ENCODE assay signal across 13 cellular contexts in genomic region chr17:8621585-8621984, GRCh38. TPM values are rescaled to one million over a fixed set of nuclear protein-coding genes. Genes with fewer than 3 reads are reported as not detected.
DNase-seq lines count a peak whose midpoint lies in the region; ATAC-seq and TF ChIP-seq lines count a peak whose summit lies in the region.
"Had no signal": no experiment of that assay in that cellular context is flagged by ENCODE, and none has a peak within 500 bp of the region (broad histone marks: within the 10 kb centered on the region; RNA-seq: fewer than 3 reads in every experiment).

No MANE protein-coding gene starts in this region.

- H3K27ac ChIP-seq in DND-41 (ENCODE audit: low read length) (no peak overlapping the region), HCT116 (ENCODE audit: low read depth, low read length) (no peak overlapping the region), brain microvascular endothelial cell (peak overlapping the region; percentile 32), neural cell (ENCODE audit: low read length) (no peak overlapping the region)
- H3K27ac ChIP-seq: Peyer's patch had no signal

- no peak for TF ChIP-seq EP300 in neural cell (conservative IDR thresholded peaks at IDR 0.05; ENCODE audit: poor library complexity, severe bottlenecking)

- H3K9ac ChIP-seq in DND-41 (ENCODE audit: low read depth, low read length) (no peak overlapping the region), HCT116 (ENCODE audit: low read length) (no peak overlapping the region), neural cell (ENCODE audit: low read length) (no peak overlapping the region)

- TSS peak; percentile 12 for BruUV-seq in HCT116 (replicated peaks; lab: Mats Ljungman, UMichigan)

- no peaks in the 10 kb centered on the region for H3K27me3 ChIP-seq in DND-41 (ENCODE audit: insufficient read depth, low read length, poor library complexity)
- H3K27me3 ChIP-seq in HCT116 (ENCODE audit: insufficient read depth, low read length): no peaks in the 10 kb centered on the region
- H3K27me3 ChIP-seq in brain microvascular endothelial cell (replicated peaks): no peaks in the 10 kb centered on the region
- no peaks in the 10 kb centered on the region for H3K27me3 ChIP-seq in neural cell (ENCODE audit: insufficient read depth, low read depth, low read length)
- H3K27me3 ChIP-seq: Peyer's patch had no signal

- H3K9me2 ChIP-seq in HCT116 (ENCODE audit: insufficient read depth): no peaks in the 10 kb centered on the region
- no peaks in the 10 kb centered on the region for H3K9me2 ChIP-seq in neural cell (ENCODE audit: insufficient read depth, low read length)

- POLR2A ChIA-PET in HCT116 (lab: Charles Lee): no interaction called here

- in situ Hi-C loops in brain microvascular endothelial cell (cut with HindIII; ENCODE audit: low pct_ligation_motif_present, low sequenced_read_pairs): no loop called here

- TF ChIP-seq RAD21 in HCT116 (IDR thresholded peaks at IDR 0.05; ENCODE audit: low read depth) (no peak), neural cell (conservative IDR thresholded peaks at IDR 0.05) (no peak)

- ATAC-seq in DND-41 (ENCODE audit: insufficient read depth, low read depth): no peak
- ATAC-seq in HCT116: no peak
- ATAC-seq: esophagus mucosa; naive thymus-derived CD4-positive, alpha-beta T cell had no signal

- CTCF ChIA-PET in HCT116 (lab: Charles Lee): interaction anchor here (2.0 kb wide), 1 partner anchor 9 kb away, joined by 4 read pairs; the partner anchor contains the start of gene MYH10

- H2AFZ ChIP-seq in DND-41 (ENCODE audit: low read depth, low read length) (no peak overlapping the region), HCT116 (ENCODE audit: low read depth, low read length, poor library complexity, severe bottlenecking) (no peak overlapping the region), neural cell (ENCODE audit: low read depth, low read length) (no peak overlapping the region)

- H3K9me3 ChIP-seq in DND-41 (ENCODE audit: insufficient read depth, low read length, severe bottlenecking) (no peaks in the 10 kb centered on the region), HCT116 (ENCODE audit: control insufficient read depth in 1 of 2, insufficient read depth in 1 of 2, low read depth in 1 of 2, low read length in 2 of 2) (no peaks in the 10 kb centered on the region), neural cell (ENCODE audit: low read length) (no peaks in the 10 kb centered on the region)
- H3K9me3 ChIP-seq: Peyer's patch had no signal

- TF ChIP-seq CTCF in DND-41 (IDR thresholded peaks at IDR 0.05; ENCODE audit: borderline replicate concordance, extremely low read depth, low read length, poor library complexity, severe bottlenecking) (no peak), HCT116 (IDR thresholded peaks at IDR 0.05 in 2 of 3, conservative IDR thresholded peaks at IDR 0.05 in 1 of 3; ENCODE audit: borderline replicate concordance in 1 of 3, insufficient read depth in 1 of 3, low read depth in 2 of 3, low read length in 2 of 3) (no peak), brain microvascular endothelial cell (IDR thresholded peaks at IDR 0.05; ENCODE audit: low read depth, low read length, missing control alignments) (no peak), neural cell (IDR thresholded peaks at IDR 0.05; ENCODE audit: poor library complexity, severe bottlenecking) (no peak)

- H3K36me3 ChIP-seq in DND-41 (ENCODE audit: insufficient read depth, low read length): peaks cover 39% of the 10 kb centered on the region
- no peaks in the 10 kb centered on the region for H3K36me3 ChIP-seq in HCT116 (ENCODE audit: control insufficient read depth in 1 of 2, insufficient read depth in 2 of 2, low read length in 2 of 2)
- peaks cover 6% of the 10 kb centered on the region for H3K36me3 ChIP-seq in brain microvascular endothelial cell (replicated peaks)
- peaks cover 13% of the 10 kb centered on the region for H3K36me3 ChIP-seq in neural cell (ENCODE audit: insufficient read depth, low read length)
- H3K36me3 ChIP-seq: Peyer's patch had no signal

- H3K4me3 ChIP-seq in DND-41 (ENCODE audit: low read depth in 1 of 2, low read length in 2 of 2): no peak overlapping the region
- H3K4me3 ChIP-seq in HCT116 (replicated peaks in 1 of 2; ENCODE audit: low read depth in 1 of 2, low read length in 2 of 2): no peak overlapping the region; a peak in 1 of 4 replicates
- H3K4me3 ChIP-seq in brain microvascular endothelial cell (ENCODE audit: low read depth, low read length): no peak overlapping the region
- H3K4me3 ChIP-seq in neural cell (ENCODE audit: low read length): peak overlapping the region; percentile 14
- H3K4me3 ChIP-seq: Peyer's patch had no signal

- peaks cover 98% of the 10 kb centered on the region for H3K79me2 ChIP-seq in DND-41 (ENCODE audit: insufficient read depth, low read length)
- H3K79me2 ChIP-seq in HCT116 (ENCODE audit: insufficient read depth, low read length): peaks cover 24% of the 10 kb centered on the region
- peaks cover 99% of the 10 kb centered on the region for H3K79me2 ChIP-seq in neural cell (replicated peaks; ENCODE audit: insufficient read depth, low read length)

- TF ChIP-seq POLR2A in HCT116 (IDR thresholded peaks at IDR 0.05; ENCODE audit: borderline replicate concordance, extremely low read depth, insufficient read depth, insufficient read length): no peak

- no peak for DNase-seq in DND-41
- DNase-seq in HCT116 (ENCODE audit: low read depth, low spot score): no peak
- DNase-seq in brain microvascular endothelial cell: peak; percentile 68
- DNase-seq in cerebellar cortex (ENCODE audit: low spot score): no peak
- no peak for DNase-seq in SKM-1 treated with dmso at 0.1 percent for 144 hours (lab: John Stamatoyannopoulos, UW; ENCODE audit: unreplicated experiment)
- no peak for DNase-seq in globus pallidus (ENCODE audit: low spot score)
- DNase-seq in NCI-H1930 (lab: John Stamatoyannopoulos, UW): no peak
- DNase-seq: central memory CD4-positive, alpha-beta T cell; naive thymus-derived CD4-positive, alpha-beta T cell; NCI-H2227 treated with DMSO at 0.1 percent for 48 hours; Peyer's patch had no signal

- intact Hi-C loops in HCT116 (cut with micrococcal nuclease): no loop called here

- H3K4me2 ChIP-seq in DND-41 (ENCODE audit: insufficient read depth, low read length) (peak overlapping the region; percentile 27; the same call in 1 of the 2 replicates), HCT116 (ENCODE audit: low read length) (peak overlapping the region; percentile 31; the same call in 1 of the 2 replicates), neural cell (ENCODE audit: low read length) (no peak overlapping the region)

- RAD21 ChIA-PET in HCT116 (lab: Charles Lee; ENCODE audit: low non-redundant PET in 1 of 2, low total read pairs in 2 of 2, uncharacterized antibody in 2 of 2, unreplicated experiment in 2 of 2): no interaction called here

- H3K4me1 ChIP-seq in DND-41 (ENCODE audit: insufficient read depth, low read length) (peaks cover 6% of the 10 kb centered on the region; the same call in 1 of the 2 replicates), HCT116 (ENCODE audit: control insufficient read depth in 1 of 2, insufficient read depth in 2 of 2, low read length in 2 of 2) (peaks cover 0 to 13% of the 10 kb centered on the region in 2 experiments; a peak in 1 of 4 replicates)
- H3K4me1 ChIP-seq: Peyer's patch had no signal

- H3F3A ChIP-seq in neural cell (ENCODE audit: insufficient read depth, low read length, poor library complexity, severe bottlenecking): no peaks in the 10 kb centered on the region

- H4K20me1 ChIP-seq in DND-41 (ENCODE audit: insufficient read depth, low read length): peaks cover 44% of the 10 kb centered on the region; the same call in 1 of the 2 replicates
- H4K20me1 ChIP-seq in HCT116 (ENCODE audit: insufficient read depth): no peaks in the 10 kb centered on the region
- no peaks in the 10 kb centered on the region for H4K20me1 ChIP-seq in neural cell (ENCODE audit: insufficient read depth)

TF ChIP-seq in HCT116, 20 proteins besides CTCF, POLR2A, EP300 and RAD21 (continues in another document):
- TF ChIP-seq EGR1 (IDR thresholded peaks at IDR 0.05; ENCODE audit: low read depth): no peak
- TF ChIP-seq CBX3 (IDR thresholded peaks at IDR 0.05; ENCODE audit: low read depth): no peak
- no peak for TF ChIP-seq EZH2 (IDR thresholded peaks at IDR 0.05)
- TF ChIP-seq FOSL1 (IDR thresholded peaks at IDR 0.05; ENCODE audit: low read depth): no peak
- no peak for TF ChIP-seq ELF1 (IDR thresholded peaks at IDR 0.05; ENCODE audit: borderline replicate concordance, low read depth)
- no peak for TF ChIP-seq ZFX (IDR thresholded peaks at IDR 0.05)
- no peak for TF ChIP-seq POLR2AphosphoS5 (IDR thresholded peaks at IDR 0.05; ENCODE audit: low read depth, low read length)
- no peak for TF ChIP-seq SP1 (IDR thresholded peaks at IDR 0.05; ENCODE audit: low read depth)
- TF ChIP-seq CEBPB (IDR thresholded peaks at IDR 0.05; ENCODE audit: low read depth): no peak
- TF ChIP-seq, protein P1, sequence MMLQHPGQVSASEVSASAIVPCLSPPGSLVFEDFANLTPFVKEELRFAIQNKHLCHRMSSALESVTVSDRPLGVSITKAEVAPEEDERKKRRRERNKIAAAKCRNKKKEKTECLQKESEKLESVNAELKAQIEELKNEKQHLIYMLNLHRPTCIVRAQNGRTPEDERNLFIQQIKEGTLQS (IDR thresholded peaks at IDR 0.05): no peak
- TF ChIP-seq SIN3A (IDR thresholded peaks at IDR 0.05; ENCODE audit: low read depth): no peak

TF ChIP-seq in neural cell, 6 proteins besides CTCF, POLR2A, EP300 and RAD21:
- TF ChIP-seq MXI1 (conservative IDR thresholded peaks at IDR 0.05; ENCODE audit: poor library complexity, severe bottlenecking): no peak
- TF ChIP-seq EZH2 (IDR thresholded peaks at IDR 0.05; ENCODE audit: borderline replicate concordance, insufficient read depth, low read length, poor library complexity, severe bottlenecking): no peak

RNA-seq across cellular contexts. Expression of gene MYH10, which starts 8.9 kb away (rescaled TPM):
- 39.2 TPM for total RNA-seq in HCT116 (2021; ENCODE audit: unreplicated experiment)
- 24.5 and 25.3 TPM in 2 replicates for polyA plus RNA-seq in HCT116 (2012)
- polyA plus RNA-seq in neural cell: 61.1 and 79.2 TPM in 2 replicates
- polyA minus RNA-seq in neural cell: 221 and 225 TPM in 2 replicates
